Comparison of ENCODE assay signal across 1 cellular context in genomic region chr20:10036321-10036720, GRCh38. TPM values are rescaled to one million over a fixed set of nuclear protein-coding genes. Genes with fewer than 3 reads are reported as not detected.
"Had no signal": no experiment of that assay in that cellular context is flagged by ENCODE, and none has a peak within 500 bp of the region (broad histone marks: within the 10 kb centered on the region; RNA-seq: fewer than 3 reads in every experiment).

No MANE protein-coding gene starts in this region.

RNA-seq across cellular contexts. Expression of gene ANKEF1, which starts 1.5 kb away (rescaled TPM):
- total RNA-seq: SJCRH30 had no signal
